17 cellular contexts compared by ENCODE assay signal in genomic region chr12:26128180-26128579, GRCh38. TPM values are rescaled to one million over a fixed set of nuclear protein-coding genes. Genes with fewer than 3 reads are reported as not detected.
A peak's percentile ranks its signal among the peaks of the same experiment; 100 is the strongest.
DNase-seq lines count a peak whose midpoint lies in the region; ATAC-seq, FAIRE-seq and TF ChIP-seq lines count a peak whose summit lies in the region.
"Had no signal": no experiment of that assay in that cellular context is flagged by ENCODE, and none has a peak within 500 bp of the region (broad histone marks: within the 10 kb centered on the region; RNA-seq: fewer than 3 reads in every experiment).

No MANE protein-coding gene starts in this region.

- H3K4me3 Mint-ChIP-seq in activated T-cell treated with anti-CD3 and anti-CD28 coated beads, Interleukin-2, amount 50 U/mL, for 24 hours: no peak overlapping the region

- H3K27me3 ChIP-seq in PC-3 (ENCODE audit: low read length): no peaks in the 10 kb centered on the region

- intact Hi-C loops in PC-3 (cut with micrococcal nuclease): no loop called here

- H3K4me2 ChIP-seq in PC-3 (ENCODE audit: low read length): peak overlapping the region; percentile 92

- peaks cover 93% of the 10 kb centered on the region for H3K27me3 Mint-ChIP-seq in activated T-cell treated with anti-CD3 and anti-CD28 coated beads, Interleukin-2, amount 50 U/mL, for 24 hours

- no peaks in the 10 kb centered on the region for H3K9me3 Mint-ChIP-seq in activated T-cell treated with anti-CD3 and anti-CD28 coated beads, Interleukin-2, amount 50 U/mL, for 24 hours
- H3K9me3 Mint-ChIP-seq: CD4-positive, alpha-beta memory T cell had no signal

- no peaks in the 10 kb centered on the region for H3K9me3 ChIP-seq in PC-3 (ENCODE audit: low read length)

- H2AFZ ChIP-seq in PC-3 (ENCODE audit: low read length): no peak overlapping the region

- CTCF ChIA-PET in PC-3 (lab: Charles Lee): interaction anchor here (0.7 to 1.1 kb wide), 5 partner anchors 25 to 769 kb away, joined by 3 to 7 read pairs (median 3); no protein-coding TSS in a partner anchor

- H3K9me2 ChIP-seq in PC-3 (replicated peaks; ENCODE audit: low read length): no peaks in the 10 kb centered on the region

- H3K79me2 ChIP-seq in PC-3 (ENCODE audit: low read length): peaks cover 36% of the 10 kb centered on the region

- peak; percentile 58 for FAIRE-seq in GM12891 (lab: Jason Lieb, UNC)
- FAIRE-seq: A204.1, H54 had no signal

- H3K4me1 ChIP-seq in PC-3 (ENCODE audit: insufficient read depth, low read length): peaks cover 21% of the 10 kb centered on the region

- no peak for ATAC-seq in PC-3
- no peak for ATAC-seq in activated CD4-positive, CD25-positive, alpha-beta regulatory T cell treated with anti-CD3 and anti-CD28 coated beads, Interleukin-2, amount 50 U/mL, for 24 hours

- H3F3A ChIP-seq in PC-3 (ENCODE audit: low read length, unreplicated experiment): peaks cover 9% of the 10 kb centered on the region

- no peak overlapping the region for H3K27ac Mint-ChIP-seq in activated T-cell treated with anti-CD3 and anti-CD28 coated beads, Interleukin-2, amount 50 U/mL, for 24 hours
- H3K27ac Mint-ChIP-seq: CD4-positive, alpha-beta memory T cell had no signal

- no peak overlapping the region for H3K4me3 ChIP-seq in AG10803 (ENCODE audit: low read length)
- H3K4me3 ChIP-seq in PC-3 (ENCODE audit: low read length): no peak overlapping the region

- no TSS peak for BruUV-seq in PC-3 (replicated peaks; lab: Mats Ljungman, UMichigan)

- H3K36me3 ChIP-seq in PC-3 (ENCODE audit: low read depth, low read length): peaks cover 8% of the 10 kb centered on the region

- no peak for TF ChIP-seq POLR2A in GM12891 (IDR thresholded peaks at IDR 0.05; ENCODE audit: low read depth, low read length)

- H3K9ac ChIP-seq in PC-3 (ENCODE audit: low read length): no peak overlapping the region

- H3K36me3 Mint-ChIP-seq in activated T-cell treated with anti-CD3 and anti-CD28 coated beads, Interleukin-2, amount 50 U/mL, for 24 hours (ENCODE audit: low read depth): no peaks in the 10 kb centered on the region

- H3K4me1 Mint-ChIP-seq in activated T-cell treated with anti-CD3 and anti-CD28 coated beads, Interleukin-2, amount 50 U/mL, for 24 hours (ENCODE audit: low read depth): peaks cover 27% of the 10 kb centered on the region

- H4K20me1 ChIP-seq in PC-3 (ENCODE audit: low read length): no peaks in the 10 kb centered on the region

- no peak overlapping the region for H3K27ac ChIP-seq in PC-3 (ENCODE audit: low read length)

- POLR2A ChIA-PET in PC-3 (lab: Charles Lee; ENCODE audit: unreplicated experiment): interaction anchor here (0.5 to 1.0 kb wide), 5 partner anchors 10 to 305 kb away, joined by 3 to 5 read pairs (median 3); no protein-coding TSS in a partner anchor

- TF ChIP-seq CTCF in AG10803 (conservative IDR thresholded peaks at IDR 0.05; ENCODE audit: low read length) (no peak), PC-3 (conservative IDR thresholded peaks at IDR 0.05; ENCODE audit: low read depth, low read length) (no peak)

- DNase-seq in AG10803 (ENCODE audit: low read depth): peak; percentile 74
- DNase-seq in GM12891 (ENCODE audit: insufficient read length, low spot score): no peak
- DNase-seq in PC-3: peak; percentile 48
- DNase-seq in fibroblast of peridontal ligament (ENCODE audit: extremely low read depth): peak; percentile 73
- DNase-seq in SHP77 treated with DMSO at 0.1 percent for 48 hours (lab: John Stamatoyannopoulos, UW): no peak
- no peak for DNase-seq in SK-N-DZ (ENCODE audit: low spot score)
- no peak for DNase-seq in activated T-cell treated with anti-CD3 and anti-CD28 coated beads, Interleukin-2, amount 50 U/mL, for 24 hours
- DNase-seq: CD4-positive, alpha-beta memory T cell; DND-41; NCI-H1048; NCI-H1694; NCI-H345; NCI-H748 treated with DMSO at 0.1 percent for 48 hours; Right ventricle myocardium superior had no signal

TF ChIP-seq in GM12891, 5 proteins besides CTCF, POLR2A, EP300 and RAD21:
- TF ChIP-seq POU2F2 (IDR thresholded peaks at IDR 0.05; ENCODE audit: low read depth, low read length) (no peak), PAX5 (IDR thresholded peaks at IDR 0.05; ENCODE audit: insufficient read depth, low read length, severe bottlenecking) (no peak), TAF1 (IDR thresholded peaks at IDR 0.05; ENCODE audit: low read depth, low read length) (no peak), POLR2AphosphoS5 (IDR thresholded peaks at IDR 0.05; ENCODE audit: low read depth, low read length) (no peak), SPI1 (IDR thresholded peaks at IDR 0.05; ENCODE audit: low read depth, low read length) (no peak)

RNA-seq across cellular contexts. Expression of gene BHLHE41, which starts 3.3 kb away (rescaled TPM):
- 0.35 TPM for polyA plus RNA-seq in GM12891 (2012; ENCODE audit: low read depth, missing spikeins)
- 77.6 and 81.0 TPM in 2 replicates for total RNA-seq in PC-3 (2014; rRNA removed)
- not detected in 2 replicates for polyA plus RNA-seq in SK-N-DZ (2014; cell fraction: cytosol; rRNA removed)
- polyA plus RNA-seq in SK-N-DZ (2014; cell fraction: nucleus; rRNA removed): not detected in 2 replicates
- polyA plus RNA-seq: CD4-positive, alpha-beta memory T cell had no signal

Comparison
In these comparisons a context has a peak if more than half of its experiments do, and no peak if none do; other contexts are left out.
1. DNase-seq: peak in AG10803 (single experiment), PC-3 (single experiment) and fibroblast of peridontal ligament (single experiment); none in GM12891 (single experiment), SHP77 treated with DMSO at 0.1 percent for 48 hours (single experiment), SK-N-DZ (single experiment) and activated T-cell treated with anti-CD3 and anti-CD28 coated beads, Interleukin-2, amount 50 U/mL, for 24 hours (single experiment).